Comparison of ENCODE assay signal across 8 cellular contexts in genomic region chr6:155313602-155314091, GRCh38. TPM values are rescaled to one million over a fixed set of nuclear protein-coding genes. Genes with fewer than 3 reads are reported as not detected.
DNase-seq lines count a peak whose midpoint lies in the region; ATAC-seq, FAIRE-seq and TF ChIP-seq lines count a peak whose summit lies in the region.

No MANE protein-coding gene starts in this region.

- RAD21 ChIA-PET in GM12878 (lab: Charles Lee; ENCODE audit: unreplicated experiment), result interaction anchor here (1.9 to 7.0 kb wide), 3 partner anchors 11 to 135 kb away, joined by 5 to 54 read pairs (median 6); no protein-coding TSS in a partner anchor

- intact Hi-C loops in GM12878 (cut with micrococcal nuclease; ENCODE audit: unreplicated experiment), result loop anchor here (2.0 to 10.0 kb wide), 3 partner anchors 137 to 1381 kb away; partner anchors contain the start of gene SCAF8

- H2AFZ ChIP-seq in GM12878 (ENCODE audit: control insufficient read depth, low read depth, low read length), result peak overlapping the region; percentile 99

- TF ChIP-seq POLR2A in GM12878 (IDR thresholded peaks at IDR 0.05; ENCODE audit: low read depth, low read length), result no peak

- under 1% methylated on average over 15 of the region's 15 CpGs for WGBS in GM12878 (ENCODE audit: insufficient coverage, insufficient replicate concordance, low lambda C conversion rate, missing lambda C conversion rate)
- WGBS in thymus, result 2% methylated on average over 15 of the region's 15 CpGs

- in situ Hi-C loops in GM12878 (cut with MboI), result no loop called here

- H3K4me3 ChIP-seq in GM12878, result peak overlapping the region; percentile 88
- peak overlapping the region; percentile 86 for H3K4me3 ChIP-seq in thymus (ENCODE audit: low read length)

- CTCF ChIA-PET in GM12878 (lab: Yijun Ruan, JAX), result interaction anchor here (1.3 to 3.0 kb wide), 4 partner anchors 15 to 136 kb away, joined by 3 to 17 read pairs (median 6); no protein-coding TSS in a partner anchor

- H3K79me2 ChIP-seq in GM12878 (ENCODE audit: control insufficient read depth, insufficient read depth, low read length), result peaks cover 20% of the 10 kb centered on the region

- no peaks in the 10 kb centered on the region for H3K4me1 ChIP-seq in GM12878 (ENCODE audit: control insufficient read depth, insufficient read depth, low read length)
- H3K4me1 ChIP-seq in thymus (ENCODE audit: control insufficient read depth, insufficient read depth, low read length), result no peaks in the 10 kb centered on the region

- SMC1A ChIA-PET in GM12878 (lab: Charles Lee; ENCODE audit: uncharacterized antibody, unreplicated experiment), result interaction anchor here (1.1 to 5.7 kb wide), 10 partner anchors 9 to 143 kb away, joined by 4 to 66 read pairs (median 8); no protein-coding TSS in a partner anchor

- DNase-seq in SIG-M5 treated with dmso at 0.1 percent for 504 hours (lab: John Stamatoyannopoulos, UW; ENCODE audit: unreplicated experiment) (peak; percentile 40), SIG-M5 (lab: John Stamatoyannopoulos, UW) (no peak), NCI-H146 treated with DMSO at 0.1 percent for 48 hours (lab: John Stamatoyannopoulos, UW; ENCODE audit: unreplicated experiment) (peak; percentile 71), GM12878 (ENCODE audit: low read depth, low spot score) (no peak), left kidney (ENCODE audit: low read depth, low spot score) (peak; percentile 10), COR-L47 (lab: John Stamatoyannopoulos, UW) (no peak)

- POLR2A ChIA-PET in GM12878 (lab: Charles Lee), result interaction anchor here (0.7 to 1.6 kb wide), 5 partner anchors 9 to 136 kb away, joined by 3 to 6 read pairs (median 3); no protein-coding TSS in a partner anchor

- H4K20me1 ChIP-seq in GM12878 (ENCODE audit: control insufficient read depth, insufficient read depth), result no peaks in the 10 kb centered on the region

- H3K9me3 ChIP-seq in GM12878 (replicated peaks; ENCODE audit: control insufficient read depth, insufficient read depth, low read length), result no peaks in the 10 kb centered on the region
- no peaks in the 10 kb centered on the region for H3K9me3 ChIP-seq in thymus (ENCODE audit: control insufficient read depth)

- H3K27ac ChIP-seq in GM12878 (ENCODE audit: control insufficient read depth, insufficient read depth), result peak overlapping the region; percentile 95
- peak overlapping the region; percentile 92 for H3K27ac ChIP-seq in thymus (ENCODE audit: low read depth)

- H3K9ac ChIP-seq in GM12878 (ENCODE audit: control insufficient read depth, insufficient read depth, low read length), result peak overlapping the region; percentile 98

- ATAC-seq in HG02642 (IDR thresholded peaks at IDR 0.05; ENCODE audit: poor library complexity, unreplicated experiment) (peak; percentile 16), GM12878 (peak; percentile 35)

- no peak for FAIRE-seq in GM12878 (lab: Jason Lieb, UNC)

- H3K36me3 ChIP-seq in GM12878 (ENCODE audit: control insufficient read depth in 2 of 2, insufficient read depth in 2 of 2, low read length in 1 of 2) (peaks cover 0 to 14% of the 10 kb centered on the region in 2 experiments; a peak in 2 of 4 replicates), thymus (ENCODE audit: control insufficient read depth, insufficient read depth) (peaks cover 3% of the 10 kb centered on the region)

- no peak for TF ChIP-seq EP300 in GM12878 (IDR thresholded peaks at IDR 0.05; ENCODE audit: borderline replicate concordance in 1 of 2, control insufficient read depth in 1 of 2, low read depth in 2 of 2, low read length in 2 of 2)

- no TSS peak for BruUV-seq in GM12878 (replicated peaks; lab: Mats Ljungman, UMichigan)

- no peaks in the 10 kb centered on the region for H3K27me3 ChIP-seq in GM12878 (replicated peaks in 1 of 2; ENCODE audit: control insufficient read depth in 2 of 2, insufficient read depth in 2 of 2, low read length in 1 of 2)
- no peaks in the 10 kb centered on the region for H3K27me3 ChIP-seq in thymus (ENCODE audit: control insufficient read depth, insufficient read depth)

- peak overlapping the region; percentile 87 for H3K4me2 ChIP-seq in GM12878 (ENCODE audit: control insufficient read depth, insufficient read depth)

- no peak for TF ChIP-seq RAD21 in GM12878 (IDR thresholded peaks at IDR 0.05; ENCODE audit: insufficient read depth, low read depth, low read length)

- no peak for TF ChIP-seq CTCF in GM12878 (IDR thresholded peaks at IDR 0.05 in 2 of 3, conservative IDR thresholded peaks at IDR 0.05 in 1 of 3; ENCODE audit: control insufficient read depth in 2 of 3, extremely low read depth in 1 of 3, insufficient read depth in 1 of 3, low read depth in 3 of 3, low read length in 3 of 3)

TF ChIP-seq in GM12878, 131 proteins besides CTCF, POLR2A, EP300 and RAD21:
- TF ChIP-seq E2F4 (IDR thresholded peaks at IDR 0.05; ENCODE audit: low read depth, low read length) (no peak), HDAC2 (IDR thresholded peaks at IDR 0.05) (no peak), NFIC (IDR thresholded peaks at IDR 0.05; ENCODE audit: low read depth, low read length) (0 out of 2 replicates have a peak, but pooled peaks have one; percentile 33), NR2C1 (IDR thresholded peaks at IDR 0.05) (0 out of 2 replicates have a peak, but pooled peaks have one; percentile 6), SUPT20H (IDR thresholded peaks at IDR 0.05; ENCODE audit: borderline replicate concordance, control insufficient read depth, low read depth, low read length) (no peak), MAX (IDR thresholded peaks at IDR 0.05; ENCODE audit: low read depth, low read length) (no peak)

RNA-seq across cellular contexts. Expression of gene TFB1M, which starts 0.6 kb away (rescaled TPM):
- total RNA-seq in GM12878 (2013; cell fraction: nucleolus; rRNA removed), result 122 and 123 TPM in 2 replicates
- total RNA-seq in GM12878 (2014; rRNA removed) (29.9 and 34.7 TPM in 2 replicates), GM12878 (2014; rRNA removed; fragmentation: Illumina TruSeq; extraction: Trizol) (37.4 and 37.7 TPM in 2 replicates), GM12878 (2021) (35.9 and 36.1 TPM in 2 replicates)
- polyA plus RNA-seq in GM12878 (2011; ENCODE audit: low read depth), result 19.2 TPM
- polyA plus RNA-seq in GM12878 (2011; rRNA removed) (55.6 and 59.6 TPM in 2 replicates), GM12878 (2014; fragmentation: Illumina TruSeq; extraction: Trizol) (32.2 and 37.7 TPM in 2 replicates), GM12878 (2014; fragmentation: Nextera tagmentation; extraction: Ambion mirVana) (100 to 1,000 TPM in 1 of 2 experiments, 10 to 100 TPM in 1; 95.8 to 117 TPM), GM12878 (2014; rRNA removed) (28.0 and 35.7 TPM in 2 replicates), GM12878 (2016; fragmentation: Nextera tagmentation; extraction: Ambion mirVana) (10 to 100 TPM; 45.2 to 53.2 TPM), thymus (16.4 TPM)
- 35.8 and 36.2 TPM in 2 replicates for polyA plus RNA-seq in GM12878 (2011; cell fraction: cytosol; rRNA removed)
- 52.0 and 66.4 TPM in 2 replicates for polyA plus RNA-seq in GM12878 (2011; cell fraction: nucleus; rRNA removed)
- 14.2 and 24.2 TPM in 2 replicates for polyA plus RNA-seq in GM12878 (2012)
- 44.2 and 51.9 TPM in 2 replicates for polyA minus RNA-seq in GM12878 (2011; rRNA and poly(A)+ RNA removed)
- polyA minus RNA-seq in GM12878 (2011; cell fraction: cytosol; rRNA and poly(A)+ RNA removed), result 12.8 and 14.3 TPM in 2 replicates
- 64.9 and 86.9 TPM in 2 replicates for polyA minus RNA-seq in GM12878 (2011; cell fraction: nucleus; rRNA and poly(A)+ RNA removed)

RNA-seq across cellular contexts. Expression of gene CLDN20, which starts 49.8 kb away (rescaled TPM):
- not detected in 2 replicates for total RNA-seq in GM12878 (2013; cell fraction: nucleolus; rRNA removed)
- total RNA-seq in GM12878 (2014; rRNA removed) (not detected in 2 replicates), GM12878 (2014; rRNA removed; fragmentation: Illumina TruSeq; extraction: Trizol) (not detected in 2 replicates), GM12878 (2021) (not detected in 2 replicates)
- polyA plus RNA-seq in GM12878 (2011; ENCODE audit: low read depth), result not detected
- polyA plus RNA-seq in GM12878 (2011; rRNA removed) (not detected in 2 replicates), GM12878 (2014; fragmentation: Illumina TruSeq; extraction: Trizol) (not detected in 2 replicates), GM12878 (2014; fragmentation: Nextera tagmentation; extraction: Ambion mirVana) (not detected), GM12878 (2014; rRNA removed) (not detected in 2 replicates), GM12878 (2016; fragmentation: Nextera tagmentation; extraction: Ambion mirVana) (under 1 TPM; 0.13 to 0.23 TPM), thymus (not detected)
- 0.06 TPM in 1 of 2 replicates, not detected in the other for polyA plus RNA-seq in GM12878 (2011; cell fraction: cytosol; rRNA removed)
- not detected in 2 replicates for polyA plus RNA-seq in GM12878 (2011; cell fraction: nucleus; rRNA removed)
- polyA plus RNA-seq in GM12878 (2012), result 0.31 and 0.51 TPM in 2 replicates
- polyA minus RNA-seq in GM12878 (2011; rRNA and poly(A)+ RNA removed), result not detected in 2 replicates
- not detected in 2 replicates for polyA minus RNA-seq in GM12878 (2011; cell fraction: cytosol; rRNA and poly(A)+ RNA removed)
- 0.24 TPM in 1 of 2 replicates, not detected in the other for polyA minus RNA-seq in GM12878 (2011; cell fraction: nucleus; rRNA and poly(A)+ RNA removed)

Comparison
In these comparisons a context has a peak if more than half of its experiments do, and no peak if none do; other contexts are left out.
1. DNase-seq: peak in SIG-M5 treated with dmso at 0.1 percent for 504 hours (single experiment), NCI-H146 treated with DMSO at 0.1 percent for 48 hours (single experiment) and left kidney (single experiment); none in SIG-M5 (single experiment), GM12878 (single experiment) and COR-L47 (single experiment).